ENCODE assay signal across 8 cellular contexts in genomic region chr2:84516234-84516986, GRCh38. TPM values are rescaled to one million over a fixed set of nuclear protein-coding genes. Genes with fewer than 3 reads are reported as not detected.
DNase-seq lines count a peak whose midpoint lies in the region; ATAC-seq, FAIRE-seq and TF ChIP-seq lines count a peak whose summit lies in the region.

Gene DNAH6, plus strand, starts transcription at chr2:84516498. Its CDS starts 1,329 bp downstream, at chr2:84517827.

- no peak within 1 kb of the TSS for H3K27ac ChIP-seq in brain microvascular endothelial cell

- ATAC-seq in HG02798 (IDR thresholded peaks at IDR 0.05; ENCODE audit: poor library complexity, unreplicated experiment), result peak; percentile 99

- in situ Hi-C loops in brain microvascular endothelial cell (cut with HindIII; ENCODE audit: low pct_ligation_motif_present, low sequenced_read_pairs), result no loop called here

- no peaks in the 10 kb centered on the region for H3K27me3 ChIP-seq in brain microvascular endothelial cell (replicated peaks)

- TF ChIP-seq CTCF in brain microvascular endothelial cell (IDR thresholded peaks at IDR 0.05; ENCODE audit: low read depth, low read length, missing control alignments) (no peak), retinal pigment epithelial cell (conservative IDR thresholded peaks at IDR 0.05; ENCODE audit: low read depth, low read length) (no peak)

- TF ChIP-seq POLR2A in GM12891 (IDR thresholded peaks at IDR 0.05; ENCODE audit: low read depth, low read length), result no peak

- peak within 1 kb of the TSS; percentile 63 for H3K4me3 ChIP-seq in brain microvascular endothelial cell (ENCODE audit: low read depth, low read length)
- H3K4me3 ChIP-seq in retinal pigment epithelial cell (ENCODE audit: low read length), result peak within 1 kb of the TSS; percentile 65

- peak; percentile 84 for FAIRE-seq in GM12891 (lab: Jason Lieb, UNC)

- peak; percentile 13 for DNase-seq in GM12891 (ENCODE audit: insufficient read length, low spot score)
- DNase-seq in NCI-H1694 (lab: John Stamatoyannopoulos, UW), result peak; percentile 96
- DNase-seq in UCSD-AML1 (lab: John Stamatoyannopoulos, UW; ENCODE audit: unreplicated experiment), result peak; percentile 41
- peak; percentile 96 for DNase-seq in brain microvascular endothelial cell
- DNase-seq in iPS DF 19.7 (ENCODE audit: low read depth, low spot score), result peak; percentile 91
- peak; percentile 91 for DNase-seq in retinal pigment epithelial cell (ENCODE audit: low read depth)
- DNase-seq in SKM-1 treated with dmso at 0.1 percent for 144 hours (lab: John Stamatoyannopoulos, UW; ENCODE audit: unreplicated experiment), result no peak

- H3K36me3 ChIP-seq in brain microvascular endothelial cell (replicated peaks), result no peaks in the 10 kb centered on the region

TF ChIP-seq in GM12891, 5 proteins besides CTCF, POLR2A, EP300 and RAD21:
- TF ChIP-seq SPI1 (IDR thresholded peaks at IDR 0.05; ENCODE audit: low read depth, low read length), result no peak
- TF ChIP-seq POLR2AphosphoS5 (IDR thresholded peaks at IDR 0.05; ENCODE audit: low read depth, low read length), result no peak
- TF ChIP-seq POU2F2 (IDR thresholded peaks at IDR 0.05; ENCODE audit: low read depth, low read length), result no peak
- no peak for TF ChIP-seq PAX5 (IDR thresholded peaks at IDR 0.05; ENCODE audit: insufficient read depth, low read length, severe bottlenecking)
- no peak for TF ChIP-seq TAF1 (IDR thresholded peaks at IDR 0.05; ENCODE audit: low read depth, low read length)

RNA-seq across cellular contexts. Expression of gene DNAH6, which starts in this region (rescaled TPM):
- polyA plus RNA-seq in GM12891 (2012; ENCODE audit: low read depth, missing spikeins), result 0.01 TPM
